In genomic region chr18:58493516-58494253, GRCh38 we compare ENCODE assay signal across 8 cellular contexts.
DNase-seq lines count a peak whose midpoint lies in the region; ATAC-seq, FAIRE-seq and TF ChIP-seq lines count a peak whose summit lies in the region.

No MANE protein-coding gene starts in this region.

- no peaks in the 10 kb centered on the region for H3K27me3 ChIP-seq in muscle layer of colon (ENCODE audit: control insufficient read depth in 1 of 2, insufficient read depth in 2 of 2, low read length in 2 of 2)

- H3K4me1 ChIP-seq in muscle layer of colon (ENCODE audit: insufficient read depth, low read length), result peaks cover 27% of the 10 kb centered on the region

- H3K9me3 ChIP-seq in muscle layer of colon (ENCODE audit: low read length), result no peaks in the 10 kb centered on the region

- peak overlapping the region; percentile 21 for H3K27ac ChIP-seq in muscle layer of colon (ENCODE audit: low read depth, low read length)

- DNase-seq in AG09319 (ENCODE audit: extremely low read depth, low read depth), result peak; percentile 88
- DNase-seq in HS-27A (ENCODE audit: low read depth), result peak; percentile 4
- peak; percentile 43 to 69 for DNase-seq in NOMO-1 (lab: John Stamatoyannopoulos, UW; ENCODE audit: unreplicated experiment in 2 of 2)
- DNase-seq in activated CD8-positive, alpha-beta memory T cell treated with anti-CD3 and anti-CD28 coated beads for 48 hours (ENCODE audit: low read depth in 2 of 3, low spot score in 2 of 3), result peak; percentile 12 to 38 (median 31)
- peak; percentile 45 for DNase-seq in stimulated activated CD8-positive, alpha-beta memory T cell treated with anti-CD3 and anti-CD28 coated beads, Interleukin-4, amount 100 ng/mL, for 24 hours (ENCODE audit: low read depth)

- no peak overlapping the region for H3K9ac ChIP-seq in muscle layer of colon (ENCODE audit: low read length)

- peak overlapping the region in 1 of 2 donors; percentile 25 for H3K4me3 ChIP-seq in muscle layer of colon (ENCODE audit: low read depth in 1 of 2, low read length in 2 of 2)

- ATAC-seq in GM18909 (IDR thresholded peaks at IDR 0.05; ENCODE audit: poor library complexity, unreplicated experiment), result peak; percentile 57

- no peaks in the 10 kb centered on the region for H3K36me3 ChIP-seq in muscle layer of colon (ENCODE audit: insufficient read depth, low read length)

- peak; percentile 84 for TF ChIP-seq CTCF in AG09319 (IDR thresholded peaks at IDR 0.05; ENCODE audit: low read depth, low read length)

- peak; percentile 82 for FAIRE-seq in endometrium (lab: Jason Lieb, UNC)

Comparison
In these comparisons a context has a peak if more than half of its experiments do, and no peak if none do; other contexts are left out.
1. DNase-seq: peak in every context shown above with its lines; median percentile 88 in AG09319; 56 in NOMO-1; 45 in stimulated activated CD8-positive, alpha-beta memory T cell treated with anti-CD3 and anti-CD28 coated beads, Interleukin-4, amount 100 ng/mL, for 24 hours; 31 in activated CD8-positive, alpha-beta memory T cell treated with anti-CD3 and anti-CD28 coated beads for 48 hours; 4 in HS-27A.